ENCODE assay signal across 24 cellular contexts in the genomic region with DNA sequence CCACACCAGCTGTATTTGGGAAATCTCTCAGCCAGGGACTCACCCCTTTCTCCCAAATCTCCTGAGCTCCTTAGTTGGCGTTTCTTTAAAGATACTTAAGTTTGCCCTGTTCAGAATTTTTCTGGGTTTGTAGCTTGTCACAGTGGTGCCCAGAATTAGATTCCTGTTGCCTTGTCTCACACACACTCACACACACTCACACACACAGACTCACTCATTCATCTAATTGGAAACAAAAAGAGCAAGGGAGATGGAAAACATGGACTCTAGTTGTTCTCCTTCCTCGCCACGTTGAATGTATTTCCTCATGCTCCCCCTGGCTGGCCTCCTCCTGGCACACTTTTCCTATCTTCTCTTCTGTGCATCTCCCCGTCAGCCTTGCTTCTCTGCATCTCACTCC.
DNase-seq lines count a peak whose midpoint lies in the region; ATAC-seq, FAIRE-seq and TF ChIP-seq lines count a peak whose summit lies in the region.
"Had no signal": no experiment of that assay in that cellular context is flagged by ENCODE, and none has a peak within 500 bp of the region (broad histone marks: within the 10 kb centered on the region; RNA-seq: fewer than 3 reads in every experiment).

No MANE protein-coding gene starts in this region.

- H2BK20ac ChIP-seq in H1 (ENCODE audit: low read length), result 0 out of 2 replicates have a peak overlapping the region, but pooled peaks have one; percentile 26

- H3K79me2 ChIP-seq in H1 (ENCODE audit: control insufficient read depth in 1 of 2, insufficient read depth in 2 of 2, low read length in 2 of 2) (no peaks in the 10 kb centered on the region), hepatocyte (no peaks in the 10 kb centered on the region)

- 90% methylated on average over 4 of the region's 4 CpGs; no CpG with 5 or more reads in 1 of the 2 experiments for WGBS in H1 (ENCODE audit: extremely low coverage in 1 of 2, insufficient coverage in 1 of 2, insufficient read length in 1 of 2, insufficient replicate concordance in 2 of 2, low coverage in 1 of 2, low lambda C conversion rate in 2 of 2, missing lambda C conversion rate in 1 of 2), 2 experiments
- 89% methylated on average over 3 of the region's 4 CpGs for WGBS in mesenchymal stem cell
- WGBS in hepatocyte (ENCODE audit: low lambda C conversion rate, missing lambda C conversion rate), result 64% methylated on average over 4 of the region's 4 CpGs

- H3K4me1 Mint-ChIP-seq in WTC11, result peaks cover 32% of the 10 kb centered on the region
- H3K4me1 Mint-ChIP-seq: CD14-positive monocyte; CD8-positive, alpha-beta memory T cell had no signal

- H2BK120ac ChIP-seq in H1 (replicated peaks; ENCODE audit: low read depth, low read length) (no peak overlapping the region), mesenchymal stem cell (ENCODE audit: low read depth, low read length) (no peak overlapping the region)

- peak; percentile 48 for DNase-seq in AG10803 (ENCODE audit: low read depth)
- no peak for DNase-seq in H1 (ENCODE audit: low read depth in 1 of 2, low spot score in 2 of 2)
- DNase-seq in fibroblast of peridontal ligament (ENCODE audit: extremely low read depth), result peak; percentile 57
- DNase-seq in mesenchymal stem cell, result no peak
- DNase-seq in hepatocyte (ENCODE audit: low spot score), result no peak
- no peak for DNase-seq in GM19239 (ENCODE audit: insufficient read length, low spot score)
- no peak for DNase-seq in WTC11 (ENCODE audit: low spot score)
- DNase-seq in tibial artery, result no peak
- DNase-seq: AML-193; BE2C; CD4-positive, alpha-beta T cell; CD8-positive, alpha-beta memory T cell; DMS 273 treated with DMSO at 0.1 percent for 48 hours; DMS79; EL; GDM1; HFFc6 had no signal

- H3K27me3 Mint-ChIP-seq in WTC11 (ENCODE audit: low read depth), result no peaks in the 10 kb centered on the region
- H3K27me3 Mint-ChIP-seq: CD4-positive, alpha-beta T cell; CD8-positive, alpha-beta memory T cell had no signal

- H3K9ac ChIP-seq in H1 (replicated peaks in 1 of 4; ENCODE audit: extremely low read depth in 1 of 4, low read depth in 3 of 4, low read length in 3 of 4), result no peak overlapping the region
- H3K9ac ChIP-seq in mesenchymal stem cell (ENCODE audit: low read length), result peak overlapping the region; percentile 10
- H3K9ac ChIP-seq: BLaER1 treated with 17β-estradiol and CSF1 and Interleukin-3, amounts not matched to agents 10 nM and 100 nM had no signal

- H3K14ac ChIP-seq in H1 (ENCODE audit: insufficient read length) (no peak overlapping the region), mesenchymal stem cell (ENCODE audit: low read length in 2 of 2) (no peak overlapping the region)

- H3K36me3 Mint-ChIP-seq in WTC11, result no peaks in the 10 kb centered on the region
- H3K36me3 Mint-ChIP-seq: CD14-positive monocyte; CD8-positive, alpha-beta memory T cell had no signal

- TF ChIP-seq POLR2A in H1 (IDR thresholded peaks at IDR 0.05; ENCODE audit: control extremely low read depth in 1 of 2, low read depth in 2 of 2, low read length in 2 of 2), result no peak

- intact Hi-C loops in tibial artery (cut with DNase I; ENCODE audit: low total_unique reads), result no loop called here

- H2BK15ac ChIP-seq in H1 (ENCODE audit: low read length), result 0 out of 2 replicates have a peak overlapping the region, but pooled peaks have one; percentile 36
- no peak overlapping the region for H2BK15ac ChIP-seq in mesenchymal stem cell (ENCODE audit: low read depth, poor library complexity, severe bottlenecking)

- H2AFZ ChIP-seq in H1 (ENCODE audit: low read length) (no peak overlapping the region), mesenchymal stem cell (ENCODE audit: low read depth, low read length) (no peak overlapping the region), hepatocyte (no peak overlapping the region)

- H3K23me2 ChIP-seq in H1 (ENCODE audit: low read depth, low read length), result peaks cover 15% of the 10 kb centered on the region

- H4K8ac ChIP-seq in H1 (ENCODE audit: extremely low read depth, insufficient read depth, low read length) (no peak overlapping the region), mesenchymal stem cell (ENCODE audit: low read length) (no peak overlapping the region)

- no peak overlapping the region for H3K27ac ChIP-seq in H1 (ENCODE audit: low read depth, low read length)
- no peak overlapping the region for H3K27ac ChIP-seq in mesenchymal stem cell (ENCODE audit: low read length, poor library complexity, severe bottlenecking)
- no peak overlapping the region for H3K27ac ChIP-seq in hepatocyte
- no peak overlapping the region for H3K27ac ChIP-seq in tibial artery
- H3K27ac ChIP-seq: 22Rv1; BLaER1 treated with 17β-estradiol and CSF1 and Interleukin-3, amounts not matched to agents 10 nM and 100 nM had no signal

- TF ChIP-seq CTCF in AG10803 (conservative IDR thresholded peaks at IDR 0.05; ENCODE audit: low read length) (no peak), H1 (IDR thresholded peaks at IDR 0.05; ENCODE audit: control extremely low read depth in 1 of 3, insufficient read depth in 1 of 3, low read depth in 1 of 3, low read length in 3 of 3) (no peak), hepatocyte (IDR thresholded peaks at IDR 0.05; ENCODE audit: poor library complexity) (no peak), WTC11 (IDR thresholded peaks at IDR 0.05) (no peak), tibial artery (IDR thresholded peaks at IDR 0.05) (no peak)

- no peak overlapping the region for H3K4me3 ChIP-seq in AG10803 (ENCODE audit: low read length)
- H3K4me3 ChIP-seq in H1 (ENCODE audit: extremely low read depth in 1 of 4, insufficient read depth in 2 of 4, low read depth in 3 of 4, low read length in 4 of 4), result no peak overlapping the region
- no peak overlapping the region for H3K4me3 ChIP-seq in mesenchymal stem cell (ENCODE audit: insufficient read depth in 1 of 2, low read depth in 1 of 2, low read length in 2 of 2)
- H3K4me3 ChIP-seq in hepatocyte, result no peak overlapping the region
- H3K4me3 ChIP-seq in tibial artery, result no peak overlapping the region
- H3K4me3 ChIP-seq: BLaER1 treated with 17β-estradiol and CSF1 and Interleukin-3, amounts not matched to agents 10 nM and 100 nM; GM12878; HAP-1 had no signal

- H4K5ac ChIP-seq in H1 (ENCODE audit: insufficient read length, low read depth, low read length), result no peak overlapping the region

- CTCF ChIA-PET in H1 (lab: Charles Lee; ENCODE audit: partially characterized antibody) (interaction anchor here (0.8 to 3.3 kb wide), 18 partner anchors 9 to 451 kb away, joined by 3 to 51 read pairs (median 4); no protein-coding TSS in a partner anchor), WTC11 (lab: Charles Lee) (interaction anchor here (1.7 to 3.8 kb wide), 9 partner anchors 9 to 434 kb away, joined by 5 to 36 read pairs (median 8); no protein-coding TSS in a partner anchor)

- H3K9me3 ChIP-seq in H1 (ENCODE audit: insufficient read depth in 2 of 2, low read depth in 1 of 2, low read length in 1 of 2) (no peaks in the 10 kb centered on the region), mesenchymal stem cell (ENCODE audit: control insufficient read depth, low read length) (no peaks in the 10 kb centered on the region), hepatocyte (ENCODE audit: low read depth) (no peaks in the 10 kb centered on the region), tibial artery (no peaks in the 10 kb centered on the region)
- H3K9me3 ChIP-seq: BE2C; BLaER1 treated with 17β-estradiol and CSF1 and Interleukin-3, amounts not matched to agents 10 nM and 100 nM; HAP-1 had no signal

- H2AK5ac ChIP-seq in H1 (ENCODE audit: low read depth, low read length) (no peak overlapping the region), mesenchymal stem cell (ENCODE audit: low read length, severe bottlenecking) (peak overlapping the region; percentile 14)

- FAIRE-seq in H1 (lab: Jason Lieb, UNC) (no peak), GM19239 (lab: Jason Lieb, UNC) (no peak)
- FAIRE-seq: A204.1, D721Med, GM12878 had no signal

- H2BK5ac ChIP-seq in H1 (ENCODE audit: low read depth, low read length) (no peak overlapping the region), mesenchymal stem cell (ENCODE audit: low read depth, low read length, poor library complexity, severe bottlenecking) (no peak overlapping the region)

- H3K18ac ChIP-seq in H1 (ENCODE audit: extremely low read depth, low read length) (no peak overlapping the region; the same call in 1 of the 2 replicates), mesenchymal stem cell (ENCODE audit: low read depth in 1 of 2, low read length in 2 of 2) (no peak overlapping the region)

- peak overlapping the region; percentile 38 for H4K91ac ChIP-seq in H1 (replicated peaks; ENCODE audit: insufficient read length, low read length)
- no peak overlapping the region for H4K91ac ChIP-seq in mesenchymal stem cell (ENCODE audit: low read length)

- no peak overlapping the region for H3K4me3 Mint-ChIP-seq in WTC11
- H3K4me3 Mint-ChIP-seq: CD4-positive, alpha-beta T cell; CD8-positive, alpha-beta memory T cell; HFFc6 had no signal

- peaks cover 0 to 7% of the 10 kb centered on the region in 2 experiments for H4K20me1 ChIP-seq in H1 (replicated peaks in 1 of 2; ENCODE audit: control insufficient read depth in 1 of 2, insufficient read depth in 2 of 2, low read length in 2 of 2)
- no peaks in the 10 kb centered on the region for H4K20me1 ChIP-seq in hepatocyte (ENCODE audit: insufficient read depth, poor library complexity, severe bottlenecking)
- H4K20me1 ChIP-seq: BLaER1 treated with 17β-estradiol and CSF1 and Interleukin-3, amounts not matched to agents 10 nM and 100 nM had no signal

- no peaks in the 10 kb centered on the region for H3K9me3 Mint-ChIP-seq in WTC11
- H3K9me3 Mint-ChIP-seq: CD4-positive, alpha-beta T cell; CD8-positive, alpha-beta memory T cell; HFFc6 had no signal

- POLR2A ChIA-PET in H1 (lab: Charles Lee; ENCODE audit: partially characterized antibody) (no interaction called here), WTC11 (lab: Charles Lee) (no interaction called here)

- no peak for TF ChIP-seq EP300 in H1 (IDR thresholded peaks at IDR 0.05; ENCODE audit: borderline replicate concordance in 1 of 2, low read depth in 2 of 2, low read length in 2 of 2)

- no peaks in the 10 kb centered on the region for H3K9me2 ChIP-seq in hepatocyte (replicated peaks; ENCODE audit: insufficient read depth)

- H3K4me2 ChIP-seq in H1 (ENCODE audit: insufficient read depth in 1 of 2, low read depth in 2 of 2, low read length in 2 of 2) (no peak overlapping the region), mesenchymal stem cell (ENCODE audit: low read length, poor library complexity, severe bottlenecking) (no peak overlapping the region), hepatocyte (no peak overlapping the region)
- H3K4me2 ChIP-seq: BLaER1 treated with 17β-estradiol and CSF1 and Interleukin-3, amounts not matched to agents 10 nM and 100 nM had no signal

- no peak for TF ChIP-seq RAD21 in H1 (IDR thresholded peaks at IDR 0.05 in 1 of 2, conservative IDR thresholded peaks at IDR 0.05 in 1 of 2; ENCODE audit: low read depth in 2 of 2, low read length in 2 of 2)

- H3K56ac ChIP-seq in H1 (replicated peaks; ENCODE audit: insufficient read length, low read depth, low read length), result no peak overlapping the region

- H3K4ac ChIP-seq in H1 (replicated peaks; ENCODE audit: insufficient read length, low read depth, low read length) (no peak overlapping the region), mesenchymal stem cell (ENCODE audit: low read depth in 1 of 2, low read length in 2 of 2) (no peak overlapping the region)

- H2BK12ac ChIP-seq in H1 (ENCODE audit: low read depth, low read length) (0 out of 2 replicates have a peak overlapping the region, but pooled peaks have one; percentile 5), mesenchymal stem cell (ENCODE audit: low read length in 2 of 2) (no peak overlapping the region)

- peaks cover 15 to 35% (median 20%) of the 10 kb centered on the region in 4 experiments for H3K4me1 ChIP-seq in H1 (replicated peaks in 1 of 4; ENCODE audit: control insufficient read depth in 3 of 4, insufficient read depth in 4 of 4, low read length in 3 of 4)
- peaks cover 38% of the 10 kb centered on the region for H3K4me1 ChIP-seq in mesenchymal stem cell (ENCODE audit: control insufficient read depth, insufficient read depth, low read depth, low read length)
- peaks cover 5% of the 10 kb centered on the region for H3K4me1 ChIP-seq in hepatocyte (ENCODE audit: insufficient read depth)
- H3K4me1 ChIP-seq in tibial artery, result peaks cover 0 to 21% (median 14%) of the 10 kb centered on the region in 4 donors
- H3K4me1 ChIP-seq: BE2C, HAP-1 had no signal

- no peak overlapping the region for H3K23ac ChIP-seq in H1 (ENCODE audit: insufficient read length)
- H3K23ac ChIP-seq in mesenchymal stem cell (ENCODE audit: low read length in 2 of 2), result no peak overlapping the region

- H3K79me1 ChIP-seq in H1 (ENCODE audit: low read depth, low read length) (peaks cover 2% of the 10 kb centered on the region; the same call in 1 of the 2 replicates), mesenchymal stem cell (replicated peaks; ENCODE audit: low read length, poor library complexity, severe bottlenecking) (peaks cover 33% of the 10 kb centered on the region)

- H3K27ac Mint-ChIP-seq in WTC11, result no peak overlapping the region; the same call in 1 of the 2 replicates
- H3K27ac Mint-ChIP-seq: CD14-positive monocyte; CD4-positive, alpha-beta T cell; CD8-positive, alpha-beta memory T cell; HFFc6 had no signal

- H3K27me3 ChIP-seq in H1 (replicated peaks in 1 of 4; ENCODE audit: control insufficient read depth in 3 of 4, extremely low read depth in 1 of 4, insufficient read depth in 3 of 4, low read length in 3 of 4) (peaks cover 0 to 2% (median 0%) of the 10 kb centered on the region in 4 experiments; a peak in 2 of 7 replicates), mesenchymal stem cell (ENCODE audit: control insufficient read depth in 1 of 2, insufficient read depth in 1 of 2, low read length in 2 of 2) (no peaks in the 10 kb centered on the region), hepatocyte (peaks cover 43% of the 10 kb centered on the region), tibial artery (peaks cover 0 to 12% of the 10 kb centered on the region in 2 donors)
- H3K27me3 ChIP-seq: BE2C; BLaER1 treated with 17β-estradiol and CSF1 and Interleukin-3, amounts not matched to agents 10 nM and 100 nM had no signal

- H3K36me3 ChIP-seq in H1 (ENCODE audit: control insufficient read depth in 2 of 4, insufficient read depth in 4 of 4, low read length in 3 of 4) (no peaks in the 10 kb centered on the region), mesenchymal stem cell (ENCODE audit: control insufficient read depth in 1 of 2, insufficient read depth in 2 of 2, low read depth in 1 of 2, low read length in 2 of 2) (peaks cover 0 to 4% of the 10 kb centered on the region in 2 experiments), hepatocyte (replicated peaks; ENCODE audit: insufficient read depth, low read depth) (no peaks in the 10 kb centered on the region), tibial artery (no peaks in the 10 kb centered on the region)
- H3K36me3 ChIP-seq: BE2C; BLaER1 treated with 17β-estradiol and CSF1 and Interleukin-3, amounts not matched to agents 10 nM and 100 nM; HAP-1 had no signal

- ATAC-seq in WTC11, result no peak

Comparison
In these comparisons a context has a peak if more than half of its experiments do, and no peak if none do; other contexts are left out.
1. DNase-seq: peak in AG10803 (single experiment) and fibroblast of peridontal ligament (single experiment); none in H1 (0 of 2), mesenchymal stem cell (single experiment), hepatocyte (single experiment), GM19239 (single experiment), WTC11 (single experiment) and tibial artery (0 of 2).